23 cellular contexts compared by ENCODE assay signal in genomic region chr11:69230856-69231425, GRCh38.
"Had no signal": no experiment of that assay in that cellular context is flagged by ENCODE, and none has a peak within 500 bp of the region (broad histone marks: within the 10 kb centered on the region; RNA-seq: fewer than 3 reads in every experiment).

No MANE protein-coding gene starts in this region.

- H3K36me3 Mint-ChIP-seq: neural progenitor cell, WTC11 had no signal

- H3K27ac ChIP-seq: ascending aorta, brain microvascular endothelial cell, dorsolateral prefrontal cortex, esophagus squamous epithelium, gastrocnemius medialis, lower lobe of right lung, neural progenitor cell, transverse colon had no signal

- H3K4me3 ChIP-seq: ascending aorta, dorsolateral prefrontal cortex, esophagus squamous epithelium, gastrocnemius medialis, lower lobe of right lung, neural progenitor cell, transverse colon had no signal

- H3K4me1 Mint-ChIP-seq: activated T-helper 17 cell treated with anti-CD3 and anti-CD28 coated beads, Interleukin-2, amount 50 U/mL, for 72 hours; naive B cell; WTC11 had no signal

- ATAC-seq: activated naive CD4-positive, alpha-beta T cell treated with anti-CD3 and anti-CD28 coated beads, Interleukin-2, amount 50 U/mL, for 72 hours; activated T-helper 17 cell treated with anti-CD3 and anti-CD28 coated beads, Interleukin-2, amount 50 U/mL, for 72 hours; gastrocnemius medialis; left colon; lower lobe of right lung; WTC11 had no signal

- H3K27ac Mint-ChIP-seq: activated naive CD4-positive, alpha-beta T cell treated with anti-CD3 and anti-CD28 coated beads, Interleukin-2, amount 50 U/mL, for 72 hours; activated T-helper 17 cell treated with anti-CD3 and anti-CD28 coated beads, Interleukin-2, amount 50 U/mL, for 72 hours; neural progenitor cell; progenitor cell of endocrine pancreas; stimulated activated naive CD8-positive, alpha-beta T cell treated with anti-CD3 and anti-CD28 coated beads, Interleukin-15, Interleukin-2, amounts not matched to agents 100 ng/mL and 50 ng/mL, for 24 hours; T-helper 1 cell treated with Interleukin-12 subunit alpha and Interleukin-12 subunit beta and Interleukin-4 antibody, amounts not matched to agents 30 μg/mL and 1 μg/mL, for 36 hours; WTC11 had no signal

- H3K4me3 Mint-ChIP-seq: activated T-helper 17 cell treated with anti-CD3 and anti-CD28 coated beads, Interleukin-2, amount 50 U/mL, for 72 hours; neural progenitor cell; stimulated activated naive CD8-positive, alpha-beta T cell treated with anti-CD3 and anti-CD28 coated beads, Interleukin-15, Interleukin-2, amounts not matched to agents 100 ng/mL and 50 ng/mL, for 24 hours; T-helper 1 cell treated with Interleukin-12 subunit alpha and Interleukin-12 subunit beta and Interleukin-4 antibody, amounts not matched to agents 30 μg/mL and 1 μg/mL, for 36 hours; WTC11 had no signal

- DNase-seq: activated T-cell treated with anti-CD3 and anti-CD28 coated beads, Interleukin-2, amount 50 U/mL, for 1 hour; brain microvascular endothelial cell; central memory CD4-positive, alpha-beta T cell; dorsolateral prefrontal cortex; esophagus squamous epithelium; gastrocnemius medialis; hippocampal formation; lower lobe of right lung; mesendoderm; naive B cell; retina; stimulated activated CD4-positive, alpha-beta T cell treated with anti-CD3 and anti-CD28 coated beads, Interleukin-4, amount 100 ng/mL, for 24 hours; T1000; transverse colon had no signal
